Comparison of ENCODE assay signal across 12 cellular contexts in the genomic region with DNA sequence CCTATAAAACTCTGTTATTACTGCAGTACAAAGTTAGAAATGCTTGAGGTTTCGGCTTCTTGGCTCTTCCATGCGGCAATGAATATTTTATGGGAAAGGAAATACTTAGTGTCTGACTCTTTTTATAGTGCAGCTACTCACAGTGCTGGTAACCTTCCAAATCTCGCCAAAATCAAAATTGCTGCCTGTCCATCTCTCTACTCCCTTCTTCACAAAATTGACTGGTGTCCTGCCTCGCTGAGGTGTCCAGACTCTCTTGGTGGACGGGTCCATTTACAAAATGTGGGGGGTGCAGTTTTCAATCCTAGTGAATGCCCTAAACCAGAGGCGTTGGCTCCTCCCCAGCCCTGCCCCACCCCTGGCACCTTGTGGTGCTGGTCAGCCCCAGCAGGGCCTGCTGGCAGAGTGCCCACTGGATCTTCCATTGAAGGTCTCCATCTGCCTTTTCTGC.
DNase-seq lines count a peak whose midpoint lies in the region; ATAC-seq and TF ChIP-seq lines count a peak whose summit lies in the region.
"Had no signal": no experiment of that assay in that cellular context is flagged by ENCODE, and none has a peak within 500 bp of the region (broad histone marks: within the 10 kb centered on the region; RNA-seq: fewer than 3 reads in every experiment).

No MANE protein-coding gene starts in this region.

- no peaks in the 10 kb centered on the region for H3K27me3 ChIP-seq in A673 (replicated peaks; ENCODE audit: insufficient read depth, low read depth, low read length, poor library complexity)
- no peaks in the 10 kb centered on the region; the same call in 1 of the 2 replicates for H3K27me3 ChIP-seq in MG63
- no peaks in the 10 kb centered on the region for H3K27me3 ChIP-seq in parathyroid adenoma (ENCODE audit: control insufficient read depth, insufficient read depth, low read length)
- H3K27me3 ChIP-seq in brain microvascular endothelial cell (replicated peaks) = no peaks in the 10 kb centered on the region

- ATAC-seq in activated CD8-positive, alpha-beta memory T cell treated with anti-CD3 and anti-CD28 coated beads, Interleukin-2, amount 10 ng/mL, durations not matched to agents 7 days and 5 days = no peak

- POLR2A ChIA-PET in A673 (lab: Charles Lee; ENCODE audit: low non-redundant PET) = no interaction called here

- H3K27ac ChIP-seq in A673 (ENCODE audit: low read depth, low read length, poor library complexity, severe bottlenecking) (peak overlapping the region; percentile 57), parathyroid adenoma (peak overlapping the region; percentile 42), brain microvascular endothelial cell (no peak overlapping the region)

- H3K27me3 Mint-ChIP-seq in activated CD8-positive, alpha-beta memory T cell treated with anti-CD3 and anti-CD28 coated beads, Interleukin-2, amount 10 ng/mL, durations not matched to agents 7 days and 5 days = peaks cover 3% of the 10 kb centered on the region

- H3K4me2 ChIP-seq in parathyroid adenoma (ENCODE audit: low read length) = no peak overlapping the region

- peaks cover 8% of the 10 kb centered on the region for H3K9me3 ChIP-seq in A673 (ENCODE audit: low read depth, low read length, poor library complexity, severe bottlenecking)
- no peaks in the 10 kb centered on the region for H3K9me3 ChIP-seq in MG63
- no peaks in the 10 kb centered on the region for H3K9me3 ChIP-seq in parathyroid adenoma (ENCODE audit: control insufficient read depth, low read length)

- CTCF ChIA-PET in A673 (lab: Charles Lee) = no interaction called here
- CTCF ChIA-PET in activated CD8-positive, alpha-beta memory T cell treated with anti-CD3 and anti-CD28 coated beads, Interleukin-2, amount 10 ng/mL, durations not matched to agents 7 days and 5 days (lab: Charles Lee) = interaction anchor here (1.0 to 1.9 kb wide), 2 partner anchors 14 to 100 kb away, joined by 3 to 4 read pairs; no protein-coding TSS in a partner anchor

- peaks cover 14% of the 10 kb centered on the region for H3K4me1 Mint-ChIP-seq in activated CD8-positive, alpha-beta memory T cell treated with anti-CD3 and anti-CD28 coated beads, Interleukin-2, amount 10 ng/mL, durations not matched to agents 7 days and 5 days

- TF ChIP-seq CTCF in A673 (conservative IDR thresholded peaks at IDR 0.05; ENCODE audit: low read depth, low read length) (no peak), fibroblast of mammary gland (conservative IDR thresholded peaks at IDR 0.05; ENCODE audit: control insufficient read depth, insufficient read depth, low read depth, low read length) (no peak), parathyroid adenoma (IDR thresholded peaks at IDR 0.05) (no peak), brain microvascular endothelial cell (IDR thresholded peaks at IDR 0.05; ENCODE audit: low read depth, low read length, missing control alignments) (no peak)

- peak; percentile 76 for DNase-seq in A673 (ENCODE audit: low spot score)
- DNase-seq in MG63 = peak; percentile 71
- peak; percentile 84 for DNase-seq in fibroblast of mammary gland (ENCODE audit: low read depth)
- no peak for DNase-seq in amniotic stem cell (lab: John Stamatoyannopoulos, UW)
- DNase-seq in activated CD8-positive, alpha-beta memory T cell treated with anti-CD3 and anti-CD28 coated beads, Interleukin-2, amount 10 ng/mL, durations not matched to agents 7 days and 5 days = no peak
- no peak for DNase-seq in brain microvascular endothelial cell
- DNase-seq in stimulated activated CD4-positive, alpha-beta T cell treated with anti-CD3 and anti-CD28 coated beads, Interleukin-2, amount 100 ng/mL, for 24 hours = no peak
- DNase-seq: caudate nucleus, NCI-H446, RPMI8226 had no signal

- intact Hi-C loops in A673 (cut with micrococcal nuclease; ENCODE audit: unreplicated experiment) = no loop called here

- no peaks in the 10 kb centered on the region for H3K9me3 Mint-ChIP-seq in activated CD8-positive, alpha-beta memory T cell treated with anti-CD3 and anti-CD28 coated beads, Interleukin-2, amount 10 ng/mL, durations not matched to agents 7 days and 5 days (ENCODE audit: low read depth)
- H3K9me3 Mint-ChIP-seq: mesothelial cell of epicardium had no signal

- no peaks in the 10 kb centered on the region for H3K36me3 Mint-ChIP-seq in activated CD8-positive, alpha-beta memory T cell treated with anti-CD3 and anti-CD28 coated beads, Interleukin-2, amount 10 ng/mL, durations not matched to agents 7 days and 5 days
- H3K36me3 Mint-ChIP-seq: mesothelial cell of epicardium had no signal

- H3K9ac ChIP-seq in parathyroid adenoma = no peak overlapping the region

- no peak overlapping the region for H3K4me3 Mint-ChIP-seq in activated CD8-positive, alpha-beta memory T cell treated with anti-CD3 and anti-CD28 coated beads, Interleukin-2, amount 10 ng/mL, durations not matched to agents 7 days and 5 days
- H3K4me3 Mint-ChIP-seq: mesothelial cell of epicardium had no signal

- peaks cover 68% of the 10 kb centered on the region for H3K79me2 ChIP-seq in parathyroid adenoma

- H3K4me1 ChIP-seq in A673 (ENCODE audit: insufficient read depth, low read length, poor library complexity, severe bottlenecking) = peaks cover 88% of the 10 kb centered on the region
- peaks cover 13% of the 10 kb centered on the region for H3K4me1 ChIP-seq in parathyroid adenoma

- in situ Hi-C loops in brain microvascular endothelial cell (cut with HindIII; ENCODE audit: low pct_ligation_motif_present, low sequenced_read_pairs) = no loop called here

- H3K27ac Mint-ChIP-seq in activated CD8-positive, alpha-beta memory T cell treated with anti-CD3 and anti-CD28 coated beads, Interleukin-2, amount 10 ng/mL, durations not matched to agents 7 days and 5 days = no peak overlapping the region
- H3K27ac Mint-ChIP-seq: mesothelial cell of epicardium had no signal

- no peak overlapping the region for H3K4me3 ChIP-seq in A673 (ENCODE audit: low read depth, low read length, poor library complexity, severe bottlenecking)
- H3K4me3 ChIP-seq in MG63 = no peak overlapping the region
- no peak overlapping the region for H3K4me3 ChIP-seq in fibroblast of mammary gland (ENCODE audit: control insufficient read depth, low read depth, low read length)
- H3K4me3 ChIP-seq in parathyroid adenoma (ENCODE audit: low read depth, low read length) = no peak overlapping the region
- H3K4me3 ChIP-seq in brain microvascular endothelial cell (ENCODE audit: low read depth, low read length) = no peak overlapping the region

- H3K36me3 ChIP-seq in A673 (ENCODE audit: insufficient read depth, low read length, poor library complexity, severe bottlenecking) = no peaks in the 10 kb centered on the region
- H3K36me3 ChIP-seq in MG63 = no peaks in the 10 kb centered on the region
- no peaks in the 10 kb centered on the region for H3K36me3 ChIP-seq in parathyroid adenoma (ENCODE audit: control insufficient read depth, insufficient read depth, low read length)
- H3K36me3 ChIP-seq in brain microvascular endothelial cell (replicated peaks) = no peaks in the 10 kb centered on the region

- BruUV-seq in A673 (replicated peaks; lab: Mats Ljungman, UMichigan) = no TSS peak

- no peak overlapping the region for H2AFZ ChIP-seq in parathyroid adenoma

Comparison
In these comparisons a context has a peak if more than half of its experiments do, and no peak if none do; other contexts are left out.
1. DNase-seq: peak in A673 (single experiment), MG63 (single experiment) and fibroblast of mammary gland (single experiment); none in amniotic stem cell (single experiment), activated CD8-positive, alpha-beta memory T cell treated with anti-CD3 and anti-CD28 coated beads, Interleukin-2, amount 10 ng/mL, durations not matched to agents 7 days and 5 days (single experiment), brain microvascular endothelial cell (single experiment) and stimulated activated CD4-positive, alpha-beta T cell treated with anti-CD3 and anti-CD28 coated beads, Interleukin-2, amount 100 ng/mL, for 24 hours (0 of 2).